8 cellular contexts compared by ENCODE assay signal in the genomic region with DNA sequence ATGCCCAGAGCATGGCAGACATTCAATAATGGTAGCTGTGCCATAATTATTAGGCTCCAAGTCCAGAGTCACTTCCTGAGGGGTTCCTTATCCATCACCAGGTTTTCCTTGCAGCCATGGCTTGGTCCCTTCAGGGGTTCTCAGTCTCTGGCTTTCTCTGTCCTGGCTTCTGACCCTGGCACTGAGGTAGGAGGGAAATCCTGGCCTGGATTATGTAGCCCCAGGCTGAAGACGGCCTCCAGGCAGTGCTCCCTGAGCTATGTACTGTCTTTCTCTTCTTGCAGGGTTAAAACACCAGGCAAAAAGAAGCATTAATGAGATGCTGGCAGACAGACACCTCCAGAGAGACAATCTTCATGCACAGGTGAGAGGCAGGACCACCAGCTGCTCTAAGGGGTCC. TPM values are rescaled to one million over a fixed set of nuclear protein-coding genes. Genes with fewer than 3 reads are reported as not detected.
DNase-seq lines count a peak whose midpoint lies in the region; ATAC-seq and TF ChIP-seq lines count a peak whose summit lies in the region.
"Had no signal": no experiment of that assay in that cellular context is flagged by ENCODE, and none has a peak within 500 bp of the region (broad histone marks: within the 10 kb centered on the region; RNA-seq: fewer than 3 reads in every experiment).

No MANE protein-coding gene starts in this region.

- TF ChIP-seq CTCF in colonic mucosa (IDR thresholded peaks at IDR 0.05) (no peak), mucosa of descending colon (IDR thresholded peaks at IDR 0.05) (no peak)
- no peak for TF ChIP-seq CTCF in CD4-positive, alpha-beta T cell (IDR thresholded peaks at IDR 0.05)

- H3K9me3 ChIP-seq in NT2/D1 (ENCODE audit: insufficient read depth, low read length) (no peaks in the 10 kb centered on the region), colonic mucosa (no peaks in the 10 kb centered on the region), mucosa of descending colon (no peaks in the 10 kb centered on the region)
- H3K9me3 ChIP-seq in CD4-positive, alpha-beta T cell (ENCODE audit: control insufficient read depth, low read length): no peaks in the 10 kb centered on the region

- no peak overlapping the region for H3K4me3 Mint-ChIP-seq in CD4-positive, alpha-beta T cell

- peak; percentile 67 for ATAC-seq in mucosa of descending colon
- ATAC-seq in HG02938 (IDR thresholded peaks at IDR 0.05; ENCODE audit: unreplicated experiment): no peak
- no peak for ATAC-seq in CD4-positive, alpha-beta T cell (ENCODE audit: poor library complexity)

- H3K27me3 ChIP-seq in NT2/D1 (ENCODE audit: insufficient read depth, insufficient read length): no peaks in the 10 kb centered on the region
- no peaks in the 10 kb centered on the region for H3K27me3 ChIP-seq in colonic mucosa
- no peaks in the 10 kb centered on the region for H3K27me3 ChIP-seq in CD4-positive, alpha-beta T cell (ENCODE audit: control insufficient read depth, insufficient read depth, low read length)

- H3K27ac ChIP-seq in colonic mucosa: no peak overlapping the region
- no peak overlapping the region for H3K27ac ChIP-seq in CD4-positive, alpha-beta T cell (ENCODE audit: low read depth, low read length)
- H3K27ac ChIP-seq: parathyroid adenoma had no signal

- H3K36me3 Mint-ChIP-seq in CD4-positive, alpha-beta T cell (ENCODE audit: low read depth): no peaks in the 10 kb centered on the region

- CTCF ChIA-PET in CD4-positive, alpha-beta T cell (lab: Charles Lee): interaction anchor here (1.0 to 2.0 kb wide), 2 partner anchors 114 to 117 kb away, joined by 3 to 7 read pairs; no protein-coding TSS in a partner anchor

- H3K4me1 Mint-ChIP-seq in CD4-positive, alpha-beta T cell (ENCODE audit: low read depth): peaks cover 5% of the 10 kb centered on the region

- H3K4me1 ChIP-seq in NT2/D1 (ENCODE audit: insufficient read depth, insufficient read length) (peaks cover 12% of the 10 kb centered on the region), colonic mucosa (no peaks in the 10 kb centered on the region), mucosa of descending colon (ENCODE audit: low read depth) (peaks cover 5% of the 10 kb centered on the region)
- H3K4me1 ChIP-seq: parathyroid adenoma had no signal

- H3K4me3 ChIP-seq in NT2/D1 (ENCODE audit: insufficient read length, low read depth): no peak overlapping the region
- no peak overlapping the region for H3K4me3 ChIP-seq in colonic mucosa
- no peak overlapping the region for H3K4me3 ChIP-seq in mucosa of descending colon

- intact Hi-C loops in colonic mucosa (cut with DNase I): loop anchor here (5.0 kb wide), 1 partner anchor 182 kb away; no protein-coding TSS in a partner anchor
- intact Hi-C loops in mucosa of descending colon (cut with DNase I, micrococcal nuclease): no loop called here
- intact Hi-C loops in CD4-positive, alpha-beta T cell (cut with DNase I, micrococcal nuclease): loop anchor here in 1 of 2 experiments (5.0 kb wide), 2 partner anchors 177 to 287 kb away; no protein-coding TSS in a partner anchor

- no peak overlapping the region for H3K27ac Mint-ChIP-seq in CD4-positive, alpha-beta T cell

- peaks cover 6% of the 10 kb centered on the region for H3K27me3 Mint-ChIP-seq in CD4-positive, alpha-beta T cell

- no peaks in the 10 kb centered on the region for H3K36me3 ChIP-seq in NT2/D1 (ENCODE audit: insufficient read depth, insufficient read length, low read length)
- no peaks in the 10 kb centered on the region for H3K36me3 ChIP-seq in colonic mucosa
- no peaks in the 10 kb centered on the region for H3K36me3 ChIP-seq in mucosa of descending colon (ENCODE audit: low read depth)

- no peak overlapping the region for H3K9ac ChIP-seq in NT2/D1 (ENCODE audit: insufficient read length, low read depth)
- no peak overlapping the region for H3K9ac ChIP-seq in colonic mucosa (ENCODE audit: low read depth in 2 of 2, low read length in 2 of 2)
- H3K9ac ChIP-seq: parathyroid adenoma had no signal

- DNase-seq in EH (ENCODE audit: low read depth): peak; percentile 94
- DNase-seq in HPDE6-E6E7 (ENCODE audit: extremely low spot score): peak; percentile 28
- DNase-seq in NT2/D1 (ENCODE audit: low read depth, low spot score): peak; percentile 88
- peak; percentile 68 for DNase-seq in colonic mucosa
- peak; percentile 5 to 73 (median 49) for DNase-seq in mucosa of descending colon
- DNase-seq in CD4-positive, alpha-beta T cell: no peak

- H3K9me3 Mint-ChIP-seq in CD4-positive, alpha-beta T cell: no peaks in the 10 kb centered on the region

- POLR2A ChIA-PET in CD4-positive, alpha-beta T cell (lab: Charles Lee): no interaction called here

RNA-seq across cellular contexts. Expression of a gene that starts 9.5 kb away (rescaled TPM):
- total RNA-seq in colonic mucosa: under 1 TPM in 1 of 2 donors, not detected in 1; 0.13 TPM
- under 1 TPM in 2 of 3 donors, not detected in 1; 0.09 to 0.17 TPM for total RNA-seq in mucosa of descending colon
- not detected for total RNA-seq in CD4-positive, alpha-beta T cell

RNA-seq across cellular contexts. Expression of a gene that starts 34.5 kb away (rescaled TPM):
- total RNA-seq in colonic mucosa (under 1 TPM; 0.47 to 0.50 TPM), mucosa of descending colon (under 1 TPM; 0.25 to 0.65 (median 0.38) TPM)
- not detected for total RNA-seq in CD4-positive, alpha-beta T cell

Comparison
In these comparisons a context has a peak if more than half of its experiments do, and no peak if none do; other contexts are left out.
1. DNase-seq: peak in EH (single experiment), HPDE6-E6E7 (single experiment), NT2/D1 (single experiment), colonic mucosa (single experiment) and mucosa of descending colon (3 of 3); none in CD4-positive, alpha-beta T cell (0 of 10).